Comparison of ENCODE assay signal across 11 cellular contexts in genomic region chr18:72866572-72866900, GRCh38. TPM values are rescaled to one million over a fixed set of nuclear protein-coding genes. Genes with fewer than 3 reads are reported as not detected.
A peak's percentile ranks its signal among the peaks of the same experiment; 100 is the strongest.
DNase-seq lines count a peak whose midpoint lies in the region; ATAC-seq and TF ChIP-seq lines count a peak whose summit lies in the region.
"Had no signal": no experiment of that assay in that cellular context is flagged by ENCODE, and none has a peak within 500 bp of the region (broad histone marks: within the 10 kb centered on the region; RNA-seq: fewer than 3 reads in every experiment).

No MANE protein-coding gene starts in this region.

- H3K27me3 ChIP-seq in mesenchymal stem cell (ENCODE audit: control insufficient read depth in 1 of 2, insufficient read depth in 1 of 2, low read length in 2 of 2), result peaks cover 0 to 30% of the 10 kb centered on the region in 2 experiments
- H3K27me3 ChIP-seq in tibial nerve, result peaks cover 0 to 25% of the 10 kb centered on the region in 2 donors

- no peak overlapping the region for H3K18ac ChIP-seq in mesenchymal stem cell (ENCODE audit: low read depth in 1 of 2, low read length in 2 of 2)

- H3K9me3 Mint-ChIP-seq in natural killer cell treated with Interleukin-12 subunit alpha and Interleukin-12 subunit beta and Interleukin-15 and Interleukin-18, amount 100 ng/mL, for 72 hours, result peaks cover 3% of the 10 kb centered on the region
- H3K9me3 Mint-ChIP-seq in natural killer cell, result peaks cover 10 to 17% of the 10 kb centered on the region in 2 donors

- in situ Hi-C loops in astrocyte of the cerebellum (cut with HindIII; ENCODE audit: low sequenced_read_pairs), result no loop called here

- H2AK5ac ChIP-seq in mesenchymal stem cell (ENCODE audit: low read length, severe bottlenecking), result no peak overlapping the region

- no peak overlapping the region for H4K91ac ChIP-seq in mesenchymal stem cell (ENCODE audit: low read length)

- H3K14ac ChIP-seq in mesenchymal stem cell (ENCODE audit: low read length in 2 of 2), result no peak overlapping the region

- no peak overlapping the region for H3K27ac Mint-ChIP-seq in natural killer cell treated with Interleukin-12 subunit alpha and Interleukin-12 subunit beta and Interleukin-15 and Interleukin-18, amount 100 ng/mL, for 72 hours
- no peak overlapping the region for H3K27ac Mint-ChIP-seq in natural killer cell

- H3K27ac ChIP-seq in mesenchymal stem cell (ENCODE audit: low read length, poor library complexity, severe bottlenecking) (no peak overlapping the region), tibial nerve (no peak overlapping the region)

- no peak overlapping the region for H3K4ac ChIP-seq in mesenchymal stem cell (ENCODE audit: low read depth in 1 of 2, low read length in 2 of 2)

- H3K23ac ChIP-seq in mesenchymal stem cell (ENCODE audit: low read length in 2 of 2), result no peak overlapping the region

- H3K27me3 Mint-ChIP-seq in natural killer cell treated with Interleukin-12 subunit alpha and Interleukin-12 subunit beta and Interleukin-15 and Interleukin-18, amount 100 ng/mL, for 72 hours, result peaks cover 15 to 20% of the 10 kb centered on the region in 2 donors
- H3K27me3 Mint-ChIP-seq in natural killer cell (ENCODE audit: low read depth in 2 of 2), result peaks cover 21 to 28% of the 10 kb centered on the region in 2 donors

- WGBS in mesenchymal stem cell, result 10% methylated on average over 16 of the region's 16 CpGs
- 4% methylated on average over 16 of the region's 16 CpGs for WGBS in tibial nerve, 2 donors

- intact Hi-C loops in natural killer cell (cut with micrococcal nuclease), result no loop called here

- H4K8ac ChIP-seq in mesenchymal stem cell (ENCODE audit: low read length), result no peak overlapping the region

- no peak for DNase-seq in natural killer cell treated with Interleukin-12 subunit alpha and Interleukin-12 subunit beta and Interleukin-15 and Interleukin-18, amount 100 ng/mL, for 72 hours (ENCODE audit: low spot score)
- DNase-seq in natural killer cell (no peak), astrocyte of the cerebellum (ENCODE audit: low read depth) (no peak), mesenchymal stem cell (no peak), tibial nerve (ENCODE audit: low spot score in 2 of 2) (no peak), NCI-H2029 (lab: John Stamatoyannopoulos, UW) (no peak)
- no peak for DNase-seq in effector CD8-positive, alpha-beta T cell (lab: John Stamatoyannopoulos, UW)
- no peak for DNase-seq in activated CD8-positive, alpha-beta memory T cell treated with anti-CD3 and anti-CD28 coated beads, Interleukin-2, amount 50 U/mL, for 4 hours
- DNase-seq: activated CD4-positive, alpha-beta T cell treated with anti-CD3 and anti-CD28 coated beads, Interleukin-2, amount 50 U/mL, for 4 hours; NCI-H2171 had no signal

- TF ChIP-seq CTCF in natural killer cell (IDR thresholded peaks at IDR 0.05), result no peak
- no peak for TF ChIP-seq CTCF in astrocyte of the cerebellum (IDR thresholded peaks at IDR 0.05; ENCODE audit: low read depth, low read length, missing control alignments)
- no peak for TF ChIP-seq CTCF in tibial nerve (IDR thresholded peaks at IDR 0.05)

- H2BK5ac ChIP-seq in mesenchymal stem cell (ENCODE audit: low read depth, low read length, poor library complexity, severe bottlenecking), result no peak overlapping the region

- H2BK12ac ChIP-seq in mesenchymal stem cell (ENCODE audit: low read length in 2 of 2), result no peak overlapping the region

- H2BK15ac ChIP-seq in mesenchymal stem cell (ENCODE audit: low read depth, poor library complexity, severe bottlenecking), result no peak overlapping the region

- peak overlapping the region; percentile 68 for H3K4me3 ChIP-seq in astrocyte of the cerebellum (ENCODE audit: low read depth, low read length)
- H3K4me3 ChIP-seq in mesenchymal stem cell (ENCODE audit: insufficient read depth in 1 of 2, low read depth in 1 of 2, low read length in 2 of 2), result peak overlapping the region in 1 of 2 experiments; percentile 66
- peak overlapping the region in 3 of 4 donors; percentile 11 to 55 (median 23) for H3K4me3 ChIP-seq in tibial nerve

- no peak for ATAC-seq in natural killer cell treated with Interleukin-12 subunit alpha and Interleukin-12 subunit beta and Interleukin-15 and Interleukin-18, amount 100 ng/mL, for 72 hours
- no peak for ATAC-seq in natural killer cell

- H3K36me3 ChIP-seq in mesenchymal stem cell (ENCODE audit: control insufficient read depth in 1 of 2, insufficient read depth in 2 of 2, low read depth in 1 of 2, low read length in 2 of 2) (no peaks in the 10 kb centered on the region), tibial nerve (no peaks in the 10 kb centered on the region)

- H2AFZ ChIP-seq in mesenchymal stem cell (ENCODE audit: low read depth, low read length), result no peak overlapping the region

- no peak for TF ChIP-seq POLR2A in tibial nerve (IDR thresholded peaks at IDR 0.05)

- H3K4me1 Mint-ChIP-seq in natural killer cell treated with Interleukin-12 subunit alpha and Interleukin-12 subunit beta and Interleukin-15 and Interleukin-18, amount 100 ng/mL, for 72 hours (ENCODE audit: low read depth in 2 of 2), result no peaks in the 10 kb centered on the region
- peaks cover 0 to 6% of the 10 kb centered on the region in 2 donors for H3K4me1 Mint-ChIP-seq in natural killer cell

- H3K4me1 ChIP-seq in mesenchymal stem cell (ENCODE audit: control insufficient read depth, insufficient read depth, low read depth, low read length), result peaks cover 27% of the 10 kb centered on the region
- peaks cover 0 to 29% (median 0%) of the 10 kb centered on the region in 4 donors for H3K4me1 ChIP-seq in tibial nerve

- no peak for TF ChIP-seq EP300 in tibial nerve (IDR thresholded peaks at IDR 0.05)

- peaks cover 6% of the 10 kb centered on the region for H3K79me1 ChIP-seq in mesenchymal stem cell (replicated peaks; ENCODE audit: low read length, poor library complexity, severe bottlenecking)

- peak overlapping the region; percentile 34 for H3K4me3 Mint-ChIP-seq in natural killer cell treated with Interleukin-12 subunit alpha and Interleukin-12 subunit beta and Interleukin-15 and Interleukin-18, amount 100 ng/mL, for 72 hours
- no peak overlapping the region for H3K4me3 Mint-ChIP-seq in natural killer cell

- no peaks in the 10 kb centered on the region for H3K9me3 ChIP-seq in mesenchymal stem cell (ENCODE audit: control insufficient read depth, low read length)
- no peaks in the 10 kb centered on the region for H3K9me3 ChIP-seq in tibial nerve

- no peak overlapping the region for H2BK120ac ChIP-seq in mesenchymal stem cell (ENCODE audit: low read depth, low read length)

- peaks cover 13% of the 10 kb centered on the region for H3K36me3 Mint-ChIP-seq in natural killer cell treated with Interleukin-12 subunit alpha and Interleukin-12 subunit beta and Interleukin-15 and Interleukin-18, amount 100 ng/mL, for 72 hours
- H3K36me3 Mint-ChIP-seq in natural killer cell, result peaks cover 9% of the 10 kb centered on the region

- peak overlapping the region; percentile 94 for H3K4me2 ChIP-seq in mesenchymal stem cell (ENCODE audit: low read length, poor library complexity, severe bottlenecking)

- H3K9ac ChIP-seq in mesenchymal stem cell (ENCODE audit: low read length), result no peak overlapping the region

RNA-seq across cellular contexts. Expression of gene NETO1, which starts 1.3 kb away (rescaled TPM):
- not detected for total RNA-seq in natural killer cell treated with Interleukin-12 subunit alpha and Interleukin-12 subunit beta and Interleukin-15 and Interleukin-18, amount 100 ng/mL, for 72 hours
- total RNA-seq in natural killer cell, result not detected
- polyA plus RNA-seq in mesenchymal stem cell (2013, experiment 1 of 2), result 0.10 TPM
- 0.01 TPM for polyA plus RNA-seq in mesenchymal stem cell (2013, experiment 2 of 2)
- total RNA-seq in tibial nerve, result 10 to 100 TPM in 1 of 4 donors, under 1 TPM in 3; 0.59 to 14.7 (median 0.64) TPM
- total RNA-seq: lung microvascular endothelial cell had no signal
